ENCODE assay signal across 21 cellular contexts in genomic region chr3:196771067-196771466, GRCh38. TPM values are rescaled to one million over a fixed set of nuclear protein-coding genes. Genes with fewer than 3 reads are reported as not detected.
DNase-seq lines count a peak whose midpoint lies in the region; ATAC-seq, FAIRE-seq and TF ChIP-seq lines count a peak whose summit lies in the region.
"Had no signal": no experiment of that assay in that cellular context is flagged by ENCODE, and none has a peak within 500 bp of the region (broad histone marks: within the 10 kb centered on the region; RNA-seq: fewer than 3 reads in every experiment).

No MANE protein-coding gene starts in this region.

- H3K36me3 Mint-ChIP-seq in activated T-cell treated with anti-CD3 and anti-CD28 coated beads, Interleukin-2, amount 50 U/mL, for 72 hours (ENCODE audit: insufficient read depth in 2 of 2) = peaks cover 0 to 5% of the 10 kb centered on the region in 2 donors
- peaks cover 24% of the 10 kb centered on the region for H3K36me3 Mint-ChIP-seq in CD4-positive, alpha-beta T cell (ENCODE audit: low read depth)

- no peak overlapping the region for H2AFZ ChIP-seq in K562 (ENCODE audit: low read depth, low read length)

- POLR2A ChIA-PET in CD4-positive, alpha-beta T cell (lab: Charles Lee) = no interaction called here
- POLR2A ChIA-PET in K562 (lab: Yijun Ruan, JAX) = interaction anchor here (1.2 kb wide), 1 partner anchor 9 kb away, joined by 3 read pairs; no protein-coding TSS in a partner anchor

- FAIRE-seq in K562 (lab: Jason Lieb, UNC) = no peak
- FAIRE-seq: H54 had no signal

- in situ Hi-C loops in K562 (cut with MboI) = no loop called here

- peaks cover 92% of the 10 kb centered on the region for H3K79me2 ChIP-seq in K562 (ENCODE audit: control insufficient read depth, insufficient read depth, low read length)

- no peak overlapping the region for H3K4me2 ChIP-seq in K562 (ENCODE audit: insufficient read depth, low read length)

- DNase-seq in activated T-cell treated with anti-CD3 and anti-CD28 coated beads, Interleukin-2, amount 50 U/mL, for 72 hours = no peak
- DNase-seq in activated T-cell treated with anti-CD3 and anti-CD28 coated beads, Interleukin-2, amount 50 U/mL, for 1 hour = no peak
- DNase-seq in CD4-positive, alpha-beta T cell = no peak
- no peak for DNase-seq in K562 (ENCODE audit: extremely low read depth in 1 of 4, low spot score in 3 of 4)
- no peak for DNase-seq in dedifferentiated amniotic fluid mesenchymal stem cell (ENCODE audit: extremely low spot score)
- no peak for DNase-seq in vagina (ENCODE audit: extremely low spot score in 2 of 2)
- no peak for DNase-seq in A172 (ENCODE audit: low spot score)
- DNase-seq: 8988T, DMS79, HFFc6, MG63, NCI-H1048, NCI-H1436, NCI-H1930, NCI-H226, NCI-H524, NCI-H82, OCI-M1, Right ventricle myocardium superior had no signal

- no TSS peak for BruUV-seq in K562 (replicated peaks; lab: Mats Ljungman, UMichigan)

- TF ChIP-seq EP300 in K562 (IDR thresholded peaks at IDR 0.05; ENCODE audit: low read length) = no peak

- H3K9me3 Mint-ChIP-seq in activated T-cell treated with anti-CD3 and anti-CD28 coated beads, Interleukin-2, amount 50 U/mL, for 72 hours = no peaks in the 10 kb centered on the region
- no peaks in the 10 kb centered on the region for H3K9me3 Mint-ChIP-seq in CD4-positive, alpha-beta T cell
- H3K9me3 Mint-ChIP-seq: HFFc6 had no signal

- H3K9me3 ChIP-seq in CD4-positive, alpha-beta T cell (ENCODE audit: control insufficient read depth, low read length) = no peaks in the 10 kb centered on the region
- no peaks in the 10 kb centered on the region for H3K9me3 ChIP-seq in K562 (replicated peaks; ENCODE audit: control insufficient read depth, insufficient read depth, low read depth, low read length)
- no peaks in the 10 kb centered on the region for H3K9me3 ChIP-seq in vagina

- H4K20me1 ChIP-seq in K562 (replicated peaks; ENCODE audit: control insufficient read depth, insufficient read depth, low read length) = no peaks in the 10 kb centered on the region

- H3K27ac Mint-ChIP-seq in activated T-cell treated with anti-CD3 and anti-CD28 coated beads, Interleukin-2, amount 50 U/mL, for 72 hours = peak overlapping the region; percentile 87
- peak overlapping the region; percentile 52 for H3K27ac Mint-ChIP-seq in CD4-positive, alpha-beta T cell
- H3K27ac Mint-ChIP-seq: HFFc6 had no signal

- CTCF ChIA-PET in CD4-positive, alpha-beta T cell (lab: Charles Lee) = interaction anchor here (0.5 kb wide), 1 partner anchor 90 kb away, joined by 4 read pairs; no protein-coding TSS in a partner anchor
- CTCF ChIA-PET in K562 (lab: Yijun Ruan, JAX; ENCODE audit: low intra/inter-chr PET ratio) = no interaction called here

- TF ChIP-seq CTCF in CD4-positive, alpha-beta T cell (IDR thresholded peaks at IDR 0.05) = no peak
- TF ChIP-seq CTCF in K562 (IDR thresholded peaks at IDR 0.05 in 2 of 3, conservative IDR thresholded peaks at IDR 0.05 in 1 of 3; ENCODE audit: insufficient read depth in 2 of 3, low read depth in 1 of 3, low read length in 3 of 3) = no peak
- no peak for TF ChIP-seq CTCF in vagina (IDR thresholded peaks at IDR 0.05)

- no peak for ATAC-seq in activated T-cell treated with anti-CD3 and anti-CD28 coated beads, Interleukin-2, amount 50 U/mL, for 72 hours (replicated peaks in 1 of 2)
- no peak for ATAC-seq in CD4-positive, alpha-beta T cell (ENCODE audit: poor library complexity)
- no peak for ATAC-seq in K562

- no peak overlapping the region for H3K4me3 ChIP-seq in K562
- H3K4me3 ChIP-seq in vagina = no peak overlapping the region
- H3K4me3 ChIP-seq: MG63 had no signal

- no peak overlapping the region for H3K9ac ChIP-seq in K562 (ENCODE audit: insufficient read depth in 1 of 2, low read depth in 2 of 2, low read length in 2 of 2)

- no peak for TF ChIP-seq RAD21 in K562 (CRISPR knock-in tag; conservative IDR thresholded peaks at IDR 0.05 in 1 of 2, IDR thresholded peaks at IDR 0.05 in 1 of 2)

- H3K4me1 ChIP-seq in K562 (replicated peaks in 1 of 2; ENCODE audit: control insufficient read depth in 2 of 2, insufficient read depth in 2 of 2, low read length in 2 of 2) (no peaks in the 10 kb centered on the region), vagina (peaks cover 34% of the 10 kb centered on the region)

- TF ChIP-seq POLR2A in K562 (conservative IDR thresholded peaks at IDR 0.05) = no peak
- TF ChIP-seq POLR2A in vagina (IDR thresholded peaks at IDR 0.05) = no peak

- H3K27ac ChIP-seq in CD4-positive, alpha-beta T cell (ENCODE audit: low read depth, low read length) = no peak overlapping the region
- no peak overlapping the region for H3K27ac ChIP-seq in K562 (ENCODE audit: extremely low read depth, low read depth, low read length)
- H3K27ac ChIP-seq in layer of hippocampus (ENCODE audit: low read depth, low read length) = peak overlapping the region; percentile 13
- H3K27ac ChIP-seq in vagina = no peak overlapping the region

- no peaks in the 10 kb centered on the region for H3K9me1 ChIP-seq in K562 (ENCODE audit: control insufficient read depth, insufficient read depth, low read length)

- intact Hi-C loops in CD4-positive, alpha-beta T cell (cut with DNase I, micrococcal nuclease) = no loop called here
- intact Hi-C loops in K562 (cut with micrococcal nuclease) (no loop called here), vagina (cut with DNase I) (no loop called here)

- no peaks in the 10 kb centered on the region for H3K27me3 ChIP-seq in CD4-positive, alpha-beta T cell (ENCODE audit: control insufficient read depth, insufficient read depth, low read length)
- H3K27me3 ChIP-seq in K562 (ENCODE audit: control insufficient read depth in 2 of 2, insufficient read depth in 2 of 2, low read length in 2 of 2) (no peaks in the 10 kb centered on the region), layer of hippocampus (ENCODE audit: control insufficient read depth, insufficient read depth, low read length) (no peaks in the 10 kb centered on the region), vagina (no peaks in the 10 kb centered on the region)
- H3K27me3 ChIP-seq: MG63 had no signal

- no peak overlapping the region for H3K4me3 Mint-ChIP-seq in activated T-cell treated with anti-CD3 and anti-CD28 coated beads, Interleukin-2, amount 50 U/mL, for 72 hours
- no peak overlapping the region for H3K4me3 Mint-ChIP-seq in CD4-positive, alpha-beta T cell
- H3K4me3 Mint-ChIP-seq: HFFc6 had no signal

- WGBS in K562 (ENCODE audit: insufficient coverage, low coverage, missing lambda C conversion rate) = 88% methylated on average over 1 of the region's 1 CpG

- H3K36me3 ChIP-seq in K562 (ENCODE audit: control insufficient read depth, insufficient read depth, low read length) (peaks cover 21% of the 10 kb centered on the region; the same call in 2 of the 3 replicates), vagina (no peaks in the 10 kb centered on the region)

- peaks cover 43% of the 10 kb centered on the region for H3K4me1 Mint-ChIP-seq in activated T-cell treated with anti-CD3 and anti-CD28 coated beads, Interleukin-2, amount 50 U/mL, for 72 hours (ENCODE audit: low read depth)
- peaks cover 70% of the 10 kb centered on the region for H3K4me1 Mint-ChIP-seq in CD4-positive, alpha-beta T cell (ENCODE audit: low read depth)

- H3K27me3 Mint-ChIP-seq in activated T-cell treated with anti-CD3 and anti-CD28 coated beads, Interleukin-2, amount 50 U/mL, for 72 hours (ENCODE audit: low read depth) = no peaks in the 10 kb centered on the region
- H3K27me3 Mint-ChIP-seq in CD4-positive, alpha-beta T cell = no peaks in the 10 kb centered on the region

RNA-seq across cellular contexts. Expression of gene PAK2, which starts 31.4 kb away (rescaled TPM):
- total RNA-seq in activated T-cell treated with anti-CD3 and anti-CD28 coated beads, Interleukin-2, amount 50 U/mL, for 72 hours = 100 to 1,000 TPM in 1 of 2 donors, 10 to 100 TPM in 1; 99.9 to 109 TPM
- total RNA-seq in CD4-positive, alpha-beta T cell = 10 to 100 TPM; 36.2 to 41.7 TPM
- total RNA-seq in K562 (2011; cell fraction: chromatin; rRNA removed; ENCODE audit: low replicate concordance) = 19.6 and 55.8 TPM in 2 replicates
- 12.2 and 16.4 TPM in 2 replicates for total RNA-seq in K562 (2011; cell fraction: nucleolus; rRNA removed)
- total RNA-seq in K562 (2011; cell fraction: nucleoplasm; rRNA removed) = 19.9 and 25.7 TPM in 2 replicates
- 19.8 and 24.6 TPM in 2 replicates for total RNA-seq in K562 (2014; rRNA removed)
- 35.9 and 39.9 TPM in 2 replicates for total RNA-seq in K562 (2014; rRNA removed; fragmentation: Illumina TruSeq; extraction: Trizol)
- total RNA-seq in K562 (2015; rRNA removed; fragmentation: Illumina TruSeq; extraction: Trizol) = 35.7 and 35.8 TPM in 2 replicates
- total RNA-seq in K562 (2021) = 72.4 and 72.7 TPM in 2 replicates
- polyA plus RNA-seq in K562 (2011; rRNA removed) = 56.4 and 61.8 TPM in 2 replicates
- polyA plus RNA-seq in K562 (2011; cell fraction: cytosol; rRNA removed) = 23.9 and 40.1 TPM in 2 replicates
- 11.1 and 11.9 TPM in 2 replicates for polyA plus RNA-seq in K562 (2011; cell fraction: nucleus; rRNA removed)
- 35.3 and 75.5 TPM in 2 replicates for polyA plus RNA-seq in K562 (2012)
- 58.7 and 68.4 TPM in 2 replicates for polyA plus RNA-seq in K562 (2014; fragmentation: Illumina TruSeq; extraction: Trizol)
- polyA plus RNA-seq in K562 (2014; fragmentation: Nextera tagmentation; extraction: Ambion mirVana) = 10 to 100 TPM; 13.2 to 18.6 TPM
- polyA plus RNA-seq in K562 (2014; rRNA removed) = 26.6 and 26.7 TPM in 2 replicates
- 183 and 200 TPM in 2 replicates for polyA minus RNA-seq in K562 (2011; rRNA and poly(A)+ RNA removed)
- polyA minus RNA-seq in K562 (2011; cell fraction: cytosol; rRNA and poly(A)+ RNA removed) = 88.9 and 95.5 TPM in 2 replicates
- polyA minus RNA-seq in K562 (2011; cell fraction: nucleus; rRNA and poly(A)+ RNA removed) = 3.8 and 14.6 TPM in 2 replicates
- total RNA-seq in vagina = 41.3 TPM
- 46.0 and 54.0 TPM in 2 replicates for total RNA-seq in A172 (2014; rRNA removed; shearing (Covaris generic))

RNA-seq across cellular contexts. Expression of gene PIGX, which starts 58.9 kb away (rescaled TPM):
- 10 to 100 TPM; 72.7 to 81.6 TPM for total RNA-seq in activated T-cell treated with anti-CD3 and anti-CD28 coated beads, Interleukin-2, amount 50 U/mL, for 72 hours
- total RNA-seq in CD4-positive, alpha-beta T cell = 10 to 100 TPM; 13.3 to 13.9 TPM
- total RNA-seq in K562 (2011; cell fraction: chromatin; rRNA removed; ENCODE audit: low replicate concordance) = 18.2 and 25.3 TPM in 2 replicates
- 11.8 and 13.8 TPM in 2 replicates for total RNA-seq in K562 (2011; cell fraction: nucleolus; rRNA removed)
- 18.2 and 21.2 TPM in 2 replicates for total RNA-seq in K562 (2011; cell fraction: nucleoplasm; rRNA removed)
- total RNA-seq in K562 (2014; rRNA removed) (23.8 and 25.8 TPM in 2 replicates), K562 (2014; rRNA removed; fragmentation: Illumina TruSeq; extraction: Trizol) (27.0 and 34.2 TPM in 2 replicates), K562 (2015; rRNA removed; fragmentation: Illumina TruSeq; extraction: Trizol) (23.8 and 25.2 TPM in 2 replicates), K562 (2021) (22.5 and 26.9 TPM in 2 replicates), vagina (31.9 TPM)
- polyA plus RNA-seq in K562 (2011; rRNA removed) (25.4 and 36.3 TPM in 2 replicates), K562 (2014; fragmentation: Illumina TruSeq; extraction: Trizol) (25.9 and 28.4 TPM in 2 replicates), K562 (2014; fragmentation: Nextera tagmentation; extraction: Ambion mirVana) (1 to 10 TPM; 3.7 to 5.1 TPM), K562 (2014; rRNA removed) (25.9 and 30.8 TPM in 2 replicates)
- 9.4 and 18.2 TPM in 2 replicates for polyA plus RNA-seq in K562 (2011; cell fraction: cytosol; rRNA removed)
- polyA plus RNA-seq in K562 (2011; cell fraction: nucleus; rRNA removed) = 6.7 and 9.6 TPM in 2 replicates
- 17.7 and 22.1 TPM in 2 replicates for polyA plus RNA-seq in K562 (2012)
- polyA minus RNA-seq in K562 (2011; rRNA and poly(A)+ RNA removed) = 21.7 and 23.7 TPM in 2 replicates
- polyA minus RNA-seq in K562 (2011; cell fraction: cytosol; rRNA and poly(A)+ RNA removed) = 14.7 and 17.2 TPM in 2 replicates
- 3.1 and 6.8 TPM in 2 replicates for polyA minus RNA-seq in K562 (2011; cell fraction: nucleus; rRNA and poly(A)+ RNA removed)
- 66.8 and 70.2 TPM in 2 replicates for total RNA-seq in A172 (2014; rRNA removed; shearing (Covaris generic))

RNA-seq across cellular contexts. Expression of gene CEP19, which starts 59.0 kb away (rescaled TPM):
- 1 to 10 TPM; 5.3 to 5.9 TPM for total RNA-seq in activated T-cell treated with anti-CD3 and anti-CD28 coated beads, Interleukin-2, amount 50 U/mL, for 72 hours
- under 1 TPM; 0.36 to 0.64 TPM for total RNA-seq in CD4-positive, alpha-beta T cell
- total RNA-seq in K562 (2011; cell fraction: chromatin; rRNA removed; ENCODE audit: low replicate concordance) = 0.25 and 0.97 TPM in 2 replicates
- 0.50 and 0.53 TPM in 2 replicates for total RNA-seq in K562 (2011; cell fraction: nucleolus; rRNA removed)
- total RNA-seq in K562 (2011; cell fraction: nucleoplasm; rRNA removed) = 0.51 and 1.8 TPM in 2 replicates
- total RNA-seq in K562 (2014; rRNA removed) (2.5 and 3.1 TPM in 2 replicates), K562 (2014; rRNA removed; fragmentation: Illumina TruSeq; extraction: Trizol) (4.1 and 4.3 TPM in 2 replicates), K562 (2015; rRNA removed; fragmentation: Illumina TruSeq; extraction: Trizol) (4.5 TPM in 2 replicates), K562 (2021) (2.3 and 2.5 TPM in 2 replicates), vagina (1.5 TPM)
- polyA plus RNA-seq in K562 (2011; rRNA removed) (2.7 and 4.2 TPM in 2 replicates), K562 (2014; fragmentation: Illumina TruSeq; extraction: Trizol) (3.7 and 3.8 TPM in 2 replicates), K562 (2014; fragmentation: Nextera tagmentation; extraction: Ambion mirVana) (1 to 10 TPM; 3.4 to 4.2 TPM), K562 (2014; rRNA removed) (3.1 and 3.5 TPM in 2 replicates)
- polyA plus RNA-seq in K562 (2011; cell fraction: cytosol; rRNA removed) = 1.1 and 1.5 TPM in 2 replicates
- 0.35 and 0.36 TPM in 2 replicates for polyA plus RNA-seq in K562 (2011; cell fraction: nucleus; rRNA removed)
- 3.2 and 3.6 TPM in 2 replicates for polyA plus RNA-seq in K562 (2012)
- 1.9 and 2.1 TPM in 2 replicates for polyA minus RNA-seq in K562 (2011; rRNA and poly(A)+ RNA removed)
- 1.6 TPM in 1 of 2 replicates, not detected in the other for polyA minus RNA-seq in K562 (2011; cell fraction: cytosol; rRNA and poly(A)+ RNA removed)
- 0.40 and 0.44 TPM in 2 replicates for polyA minus RNA-seq in K562 (2011; cell fraction: nucleus; rRNA and poly(A)+ RNA removed)
- 9.7 and 13.8 TPM in 2 replicates for total RNA-seq in A172 (2014; rRNA removed; shearing (Covaris generic))
